In the genomic region with DNA sequence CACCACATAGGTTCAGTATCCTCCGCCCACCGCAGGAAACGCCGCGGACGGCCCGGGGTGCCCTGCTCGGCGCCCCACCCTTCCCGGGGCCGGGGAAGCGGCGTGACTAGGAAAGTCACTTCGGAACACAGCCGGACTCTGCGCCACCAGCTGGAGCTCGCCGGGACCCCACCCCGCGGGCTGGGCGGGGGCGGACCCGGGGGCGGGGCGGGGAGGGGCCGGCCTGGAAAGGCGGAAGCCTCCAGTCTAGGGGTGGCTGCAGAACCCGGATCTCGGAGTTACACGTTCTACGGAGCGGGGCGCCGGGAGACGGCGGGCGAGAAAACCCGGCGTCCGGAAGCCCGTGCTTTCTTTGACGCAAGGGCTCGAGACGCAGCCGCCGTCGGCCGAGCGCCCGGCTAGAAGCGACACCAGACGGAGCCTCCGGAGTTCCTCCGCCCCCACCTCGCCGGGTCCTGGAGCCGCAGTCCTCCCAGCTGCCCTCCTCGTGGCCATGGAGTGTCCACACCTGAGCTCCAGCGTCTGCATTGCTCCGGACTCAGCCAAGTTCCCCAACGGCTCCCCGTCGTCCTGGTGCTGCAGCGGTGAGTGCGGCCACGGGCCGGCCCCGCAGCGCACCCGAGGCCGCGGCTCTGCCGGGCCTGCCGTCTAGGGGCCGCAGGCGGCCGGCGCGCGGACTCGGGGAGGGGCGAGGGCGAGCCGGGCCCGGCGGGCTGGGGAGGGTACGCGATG, we compare ENCODE assay signal across 8 cellular contexts. TPM values are rescaled to one million over a fixed set of nuclear protein-coding genes. Genes with fewer than 3 reads are reported as not detected.
DNase-seq lines count a peak whose midpoint lies in the region; ATAC-seq and TF ChIP-seq lines count a peak whose summit lies in the region.

A gene with protein sequence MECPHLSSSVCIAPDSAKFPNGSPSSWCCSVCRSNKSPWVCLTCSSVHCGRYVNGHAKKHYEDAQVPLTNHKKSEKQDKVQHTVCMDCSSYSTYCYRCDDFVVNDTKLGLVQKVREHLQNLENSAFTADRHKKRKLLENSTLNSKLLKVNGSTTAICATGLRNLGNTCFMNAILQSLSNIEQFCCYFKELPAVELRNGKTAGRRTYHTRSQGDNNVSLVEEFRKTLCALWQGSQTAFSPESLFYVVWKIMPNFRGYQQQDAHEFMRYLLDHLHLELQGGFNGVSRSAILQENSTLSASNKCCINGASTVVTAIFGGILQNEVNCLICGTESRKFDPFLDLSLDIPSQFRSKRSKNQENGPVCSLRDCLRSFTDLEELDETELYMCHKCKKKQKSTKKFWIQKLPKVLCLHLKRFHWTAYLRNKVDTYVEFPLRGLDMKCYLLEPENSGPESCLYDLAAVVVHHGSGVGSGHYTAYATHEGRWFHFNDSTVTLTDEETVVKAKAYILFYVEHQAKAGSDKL (plus strand): TSS at position 347 of the 732 bp plus-strand sequence. CDS start 147 bp downstream, at position 494.

- 0% methylated on average over 88 of the region's 88 CpGs for WGBS in ectodermal cell, 2 experiments

- no peaks in the 10 kb centered on the region for H3K9me3 ChIP-seq in CD8-positive, alpha-beta T cell (ENCODE audit: low read length)
- no peaks in the 10 kb centered on the region for H3K9me3 ChIP-seq in ectodermal cell (ENCODE audit: control insufficient read depth, low read length)

- ATAC-seq in CD8-positive, alpha-beta T cell: peak; percentile 72
- peak; percentile 52 for ATAC-seq in GM19463 (IDR thresholded peaks at IDR 0.05; ENCODE audit: unreplicated experiment)

- H3K36me3 Mint-ChIP-seq in CD8-positive, alpha-beta T cell: peaks cover 16% of the 10 kb centered on the region

- no peaks in the 10 kb centered on the region for H3K27me3 Mint-ChIP-seq in CD8-positive, alpha-beta T cell (ENCODE audit: low read depth)

- H3K27me3 ChIP-seq in CD8-positive, alpha-beta T cell (ENCODE audit: insufficient read depth, low read length): no peaks in the 10 kb centered on the region
- H3K27me3 ChIP-seq in ectodermal cell (ENCODE audit: control insufficient read depth, insufficient read depth, low read length, poor library complexity, severe bottlenecking): peaks cover 54% of the 10 kb centered on the region

- H3K27ac Mint-ChIP-seq in CD8-positive, alpha-beta T cell: peak within 1 kb of the TSS; percentile 100

- peak within 1 kb of the TSS; percentile 99 for H3K27ac ChIP-seq in CD8-positive, alpha-beta T cell (ENCODE audit: low read depth, low read length)
- peak within 1 kb of the TSS; percentile 75 for H3K27ac ChIP-seq in ectodermal cell (ENCODE audit: insufficient read depth, low read depth, low read length, poor library complexity, severe bottlenecking)

- H3K4me1 ChIP-seq in CD8-positive, alpha-beta T cell (ENCODE audit: insufficient read depth, low read length): peaks cover 77% of the 10 kb centered on the region
- peaks cover 35% of the 10 kb centered on the region for H3K4me1 ChIP-seq in ectodermal cell (ENCODE audit: control insufficient read depth, insufficient read depth, low read length)

- H3K4me3 ChIP-seq in CD8-positive, alpha-beta T cell (ENCODE audit: low read depth, low read length): peak within 1 kb of the TSS; percentile 81
- H3K4me3 ChIP-seq in ectodermal cell (ENCODE audit: insufficient read depth, low read depth, low read length): peak within 1 kb of the TSS; percentile 84

- peak within 1 kb of the TSS; percentile 98 for H3K4me3 Mint-ChIP-seq in CD8-positive, alpha-beta T cell

- POLR2A ChIA-PET in CD8-positive, alpha-beta T cell (lab: Charles Lee): interaction anchor here (0.6 to 6.1 kb wide), 21 partner anchors 9 to 591 kb away, joined by 3 to 121 read pairs (median 8); partner anchors contain the start of genes CIAO2A and SNX1

- no peaks in the 10 kb centered on the region for H3K9me3 Mint-ChIP-seq in CD8-positive, alpha-beta T cell

- DNase-seq in CD8-positive, alpha-beta T cell: peak; percentile 88 to 96 (median 92)
- DNase-seq in HS-27A (ENCODE audit: low read depth) (peak; percentile 95), NK-92 (lab: John Stamatoyannopoulos, UW; ENCODE audit: unreplicated experiment) (peak; percentile 51), lung microvascular endothelial cell (ENCODE audit: low read depth in 2 of 2) (peak; percentile 97)
- peak; percentile 78 to 88 for DNase-seq in activated CD8-positive, alpha-beta memory T cell treated with anti-CD3 and anti-CD28 coated beads for 1 hour (ENCODE audit: extremely low read depth in 1 of 2, low read depth in 1 of 2)
- DNase-seq in stimulated activated CD4-positive, alpha-beta T cell treated with anti-CD3 and anti-CD28 coated beads, TNF-alpha, amount 100 ng/mL, for 4 hours (ENCODE audit: low read depth in 3 of 3): peak; percentile 90 to 92 (median 90)

- intact Hi-C loops in CD8-positive, alpha-beta T cell (cut with DNase I, micrococcal nuclease): loop anchor here (1.0 to 10.0 kb wide), 11 partner anchors 18 to 958 kb away; partner anchors contain the start of genes SNX1 (in 2 of the 2), ZNF609 (in 2 of the 2), CIAO2A (in 1 of the 2) and HERC1 (in 1 of the 2)

- CTCF ChIA-PET in CD8-positive, alpha-beta T cell (lab: Charles Lee): interaction anchor here (0.8 to 8.0 kb wide), 15 partner anchors 8 to 106 kb away, joined by 3 to 92 read pairs (median 6); no protein-coding TSS in a partner anchor

- peaks cover 78% of the 10 kb centered on the region for H3K4me1 Mint-ChIP-seq in CD8-positive, alpha-beta T cell (ENCODE audit: low read depth)

- no peaks in the 10 kb centered on the region for H3K36me3 ChIP-seq in CD8-positive, alpha-beta T cell (ENCODE audit: insufficient read depth, low read length)
- no peaks in the 10 kb centered on the region for H3K36me3 ChIP-seq in ectodermal cell (ENCODE audit: control insufficient read depth, insufficient read depth, low read length)

- TF ChIP-seq CTCF in CD8-positive, alpha-beta T cell (IDR thresholded peaks at IDR 0.05): no peak

RNA-seq across cellular contexts. Expression of the gene that starts here (rescaled TPM):
- 100 to 1,000 TPM; 264 to 275 TPM for total RNA-seq in CD8-positive, alpha-beta T cell
- 47.8 TPM for polyA plus RNA-seq in ectodermal cell (2013, experiment 1 of 4)
- polyA plus RNA-seq in ectodermal cell (2013, experiment 2 of 4): 43.7 TPM
- polyA plus RNA-seq in ectodermal cell (2013, experiment 3 of 4): 36.6 TPM
- 40.9 TPM for polyA plus RNA-seq in ectodermal cell (2013, experiment 4 of 4)
- total RNA-seq in lung microvascular endothelial cell: 25.3 and 30.0 TPM in 2 replicates

Comparison
In these comparisons a context has a peak if more than half of its experiments do, and no peak if none do; other contexts are left out.
1. Peak in every context shown above with its lines: DNase-seq, ATAC-seq, H3K4me3 ChIP-seq and H3K27ac ChIP-seq.